ENCODE assay signal across 23 cellular contexts in the genomic region with DNA sequence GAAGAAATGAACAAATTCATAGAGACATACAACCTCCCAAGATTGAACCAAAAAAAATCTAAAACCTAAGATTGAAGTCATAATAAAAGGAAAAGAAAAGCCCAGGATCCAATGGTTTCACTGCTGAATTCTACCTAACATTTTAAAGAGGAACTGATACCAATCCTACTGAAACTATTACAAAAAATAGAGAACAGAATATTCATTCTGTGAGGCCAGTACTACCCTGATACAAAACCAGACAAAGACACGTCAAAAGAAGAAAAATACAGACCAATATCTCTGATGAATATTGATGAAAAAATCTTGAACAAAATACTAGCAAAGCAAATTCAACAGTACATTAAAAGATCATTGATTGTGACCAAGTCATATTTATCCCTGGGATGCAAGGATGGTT.
DNase-seq lines count a peak whose midpoint lies in the region; ATAC-seq and TF ChIP-seq lines count a peak whose summit lies in the region.
"Had no signal": no experiment of that assay in that cellular context is flagged by ENCODE, and none has a peak within 500 bp of the region (broad histone marks: within the 10 kb centered on the region; RNA-seq: fewer than 3 reads in every experiment).

No MANE protein-coding gene starts in this region.

- H3K9me3 Mint-ChIP-seq in activated T-helper 2 cell treated with anti-CD3 and anti-CD28 coated beads, Interferon-gamma antibody, Interleukin-2, Interleukin-4, amounts not matched to agents 10 μg/mL and 5 μg/mL and 100 μg/mL, durations not matched to agents 14 hours and 24 hours and 36 hours = no peaks in the 10 kb centered on the region
- H3K9me3 Mint-ChIP-seq in stimulated activated memory B cell treated with anti-CD40 and anti-IgM and Interleukin-4, amounts not matched to agents 10 μg/mL and 1 μg/mL and 100 μg/mL, for 72 hours = peaks cover 2% of the 10 kb centered on the region

- TF ChIP-seq CTCF in stomach (IDR thresholded peaks at IDR 0.05) = no peak

- no peaks in the 10 kb centered on the region for H3K27me3 ChIP-seq in stomach
- H3K27me3 ChIP-seq: esophagus muscularis mucosa, uterus had no signal

- no peak overlapping the region for H3K27ac ChIP-seq in stomach
- H3K27ac ChIP-seq: esophagus muscularis mucosa, KMS-11, psoas muscle, SK-N-MC, uterus had no signal

- no peaks in the 10 kb centered on the region for H3K4me1 ChIP-seq in stomach
- H3K4me1 ChIP-seq: esophagus muscularis mucosa, HAP-1, psoas muscle, uterus had no signal

- H3K36me3 Mint-ChIP-seq in activated T-helper 2 cell treated with anti-CD3 and anti-CD28 coated beads, Interferon-gamma antibody, Interleukin-2, Interleukin-4, amounts not matched to agents 10 μg/mL and 5 μg/mL and 100 μg/mL, durations not matched to agents 14 hours and 24 hours and 36 hours (ENCODE audit: low read depth) = no peaks in the 10 kb centered on the region
- no peaks in the 10 kb centered on the region for H3K36me3 Mint-ChIP-seq in stimulated activated memory B cell treated with anti-CD40 and anti-IgM and Interleukin-4, amounts not matched to agents 10 μg/mL and 1 μg/mL and 100 μg/mL, for 72 hours
- H3K36me3 Mint-ChIP-seq: mesothelial cell of epicardium had no signal

- no peaks in the 10 kb centered on the region for H3K36me3 ChIP-seq in stomach
- H3K36me3 ChIP-seq: esophagus muscularis mucosa, HAP-1, uterus had no signal

- H3K4me3 ChIP-seq in stomach = no peak overlapping the region
- H3K4me3 ChIP-seq: esophagus muscularis mucosa, HAP-1, psoas muscle, SK-N-MC, uterus had no signal

- no peak for TF ChIP-seq EP300 in stomach (IDR thresholded peaks at IDR 0.05)

- ATAC-seq in GM18519 (IDR thresholded peaks at IDR 0.05; ENCODE audit: low FRiP score, unreplicated experiment) (peak; percentile 86), GM21367 (IDR thresholded peaks at IDR 0.05; ENCODE audit: unreplicated experiment) (peak; percentile 53), HG02884 (IDR thresholded peaks at IDR 0.05; ENCODE audit: unreplicated experiment) (peak; percentile 88), HG03558 (IDR thresholded peaks at IDR 0.05; ENCODE audit: extremely low read depth, unreplicated experiment) (peak; percentile 56)
- ATAC-seq in stimulated activated memory B cell treated with anti-CD40 and anti-IgM and Interleukin-4, amounts not matched to agents 10 μg/mL and 1 μg/mL and 100 μg/mL, for 72 hours = no peak
- ATAC-seq: activated CD4-positive, alpha-beta T cell treated with anti-CD3 and anti-CD28 coated beads for 36 hours; left colon; psoas muscle had no signal

- no peak for TF ChIP-seq POLR2A in stomach (IDR thresholded peaks at IDR 0.05)

- intact Hi-C loops in activated T-helper 2 cell treated with anti-CD3 and anti-CD28 coated beads, Interferon-gamma antibody, Interleukin-2, Interleukin-4, amounts not matched to agents 10 μg/mL and 5 μg/mL and 100 μg/mL, durations not matched to agents 14 hours and 24 hours and 36 hours (cut with micrococcal nuclease) = no loop called here
- intact Hi-C loops in stomach (cut with DNase I; ENCODE audit: low total_unique reads) = no loop called here

- H3K4me3 Mint-ChIP-seq in activated T-helper 2 cell treated with anti-CD3 and anti-CD28 coated beads, Interferon-gamma antibody, Interleukin-2, Interleukin-4, amounts not matched to agents 10 μg/mL and 5 μg/mL and 100 μg/mL, durations not matched to agents 14 hours and 24 hours and 36 hours (ENCODE audit: low read depth) = no peak overlapping the region
- no peak overlapping the region for H3K4me3 Mint-ChIP-seq in stimulated activated memory B cell treated with anti-CD40 and anti-IgM and Interleukin-4, amounts not matched to agents 10 μg/mL and 1 μg/mL and 100 μg/mL, for 72 hours
- H3K4me3 Mint-ChIP-seq: activated CD4-positive, alpha-beta T cell treated with anti-CD3 and anti-CD28 coated beads for 36 hours; mesothelial cell of epicardium had no signal

- H3K9me3 ChIP-seq in stomach = no peaks in the 10 kb centered on the region
- H3K9me3 ChIP-seq: esophagus muscularis mucosa, HAP-1, psoas muscle, uterus had no signal

- H3K27ac Mint-ChIP-seq in activated T-helper 2 cell treated with anti-CD3 and anti-CD28 coated beads, Interferon-gamma antibody, Interleukin-2, Interleukin-4, amounts not matched to agents 10 μg/mL and 5 μg/mL and 100 μg/mL, durations not matched to agents 14 hours and 24 hours and 36 hours = no peak overlapping the region
- no peak overlapping the region for H3K27ac Mint-ChIP-seq in stimulated activated memory B cell treated with anti-CD40 and anti-IgM and Interleukin-4, amounts not matched to agents 10 μg/mL and 1 μg/mL and 100 μg/mL, for 72 hours
- H3K27ac Mint-ChIP-seq: activated CD4-positive, alpha-beta T cell treated with anti-CD3 and anti-CD28 coated beads for 36 hours; mesothelial cell of epicardium had no signal

- no peak for DNase-seq in activated T-helper 2 cell treated with anti-CD3 and anti-CD28 coated beads, Interferon-gamma antibody, Interleukin-2, Interleukin-4, amounts not matched to agents 10 μg/mL and 5 μg/mL and 100 μg/mL, durations not matched to agents 14 hours and 24 hours and 36 hours (ENCODE audit: low spot score)
- no peak for DNase-seq in stomach
- no peak for DNase-seq in activated CD4-positive, alpha-beta T cell treated with anti-CD3 and anti-CD28 coated beads, Interleukin-2, amount 50 U/mL, for 1 hour
- DNase-seq: activated CD4-positive, alpha-beta T cell treated with anti-CD3 and anti-CD28 coated beads for 36 hours; activated gamma-delta T cell treated with Interleukin-2 at 50 U/mL for 16 hours; amniotic stem cell; left colon; NCI-H1105 treated with DMSO at 0.1 percent for 48 hours; psoas muscle; small intestine; stimulated activated CD4-positive, alpha-beta T cell treated with anti-CD3 and anti-CD28 coated beads, Interleukin-4, amount 100 ng/mL, for 4 hours; substantia nigra; uterus had no signal

- no peaks in the 10 kb centered on the region for H3K27me3 Mint-ChIP-seq in activated T-helper 2 cell treated with anti-CD3 and anti-CD28 coated beads, Interferon-gamma antibody, Interleukin-2, Interleukin-4, amounts not matched to agents 10 μg/mL and 5 μg/mL and 100 μg/mL, durations not matched to agents 14 hours and 24 hours and 36 hours (ENCODE audit: low read depth)
- H3K27me3 Mint-ChIP-seq in stimulated activated memory B cell treated with anti-CD40 and anti-IgM and Interleukin-4, amounts not matched to agents 10 μg/mL and 1 μg/mL and 100 μg/mL, for 72 hours = no peaks in the 10 kb centered on the region
- H3K27me3 Mint-ChIP-seq: activated CD4-positive, alpha-beta T cell treated with anti-CD3 and anti-CD28 coated beads for 36 hours had no signal

- H3K4me1 Mint-ChIP-seq in activated T-helper 2 cell treated with anti-CD3 and anti-CD28 coated beads, Interferon-gamma antibody, Interleukin-2, Interleukin-4, amounts not matched to agents 10 μg/mL and 5 μg/mL and 100 μg/mL, durations not matched to agents 14 hours and 24 hours and 36 hours (ENCODE audit: low read depth) = no peaks in the 10 kb centered on the region
- no peaks in the 10 kb centered on the region for H3K4me1 Mint-ChIP-seq in stimulated activated memory B cell treated with anti-CD40 and anti-IgM and Interleukin-4, amounts not matched to agents 10 μg/mL and 1 μg/mL and 100 μg/mL, for 72 hours
- H3K4me1 Mint-ChIP-seq: activated CD4-positive, alpha-beta T cell treated with anti-CD3 and anti-CD28 coated beads for 36 hours; mesothelial cell of epicardium had no signal

- 78 to 96% (median 92%) methylated on average over 1 of the region's 1 CpG for WGBS in stomach, 5 donors
